ENCODE assay signal across 10 cellular contexts in genomic region chr2:24568492-24568891, GRCh38.
"Had no signal": no experiment of that assay in that cellular context is flagged by ENCODE, and none has a peak within 500 bp of the region (broad histone marks: within the 10 kb centered on the region; RNA-seq: fewer than 3 reads in every experiment).

No MANE protein-coding gene starts in this region.

- H3K27ac Mint-ChIP-seq: activated CD4-positive, alpha-beta memory T cell treated with anti-CD3 and anti-CD28 coated beads, Interleukin-2, amount 10 ng/mL, durations not matched to agents 7 days and 5 days; activated naive CD8-positive, alpha-beta T cell treated with anti-CD3 and anti-CD28 coated beads, Interleukin-2, amount 50 U/mL, for 24 hours; stimulated activated naive CD8-positive, alpha-beta T cell treated with anti-CD3 and anti-CD28 coated beads, Interleukin-15, Interleukin-2, amounts not matched to agents 100 ng/mL and 50 ng/mL, for 24 hours had no signal

- DNase-seq: activated CD4-positive, alpha-beta memory T cell treated with anti-CD3 and anti-CD28 coated beads, Interleukin-2, amount 10 ng/mL, durations not matched to agents 7 days and 5 days; activated gamma-delta T cell treated with Interleukin-2 at 50 U/mL for 16 hours; activated naive CD8-positive, alpha-beta T cell treated with anti-CD3 and anti-CD28 coated beads, Interleukin-2, amount 50 U/mL, for 24 hours; activated T-cell treated with anti-CD3 and anti-CD28 coated beads, Interleukin-2, amount 50 U/mL, for 48 hours; heart left ventricle; left lung; stimulated activated CD4-positive, alpha-beta T cell treated with anti-CD3 and anti-CD28 coated beads, Interleukin-12 subunit alpha, Interleukin-12 subunit beta, amount 100 ng/mL, for 4 hours; T-helper 9 cell; testis had no signal

- H3K27me3 Mint-ChIP-seq: activated CD4-positive, alpha-beta memory T cell treated with anti-CD3 and anti-CD28 coated beads, Interleukin-2, amount 10 ng/mL, durations not matched to agents 7 days and 5 days; activated naive CD8-positive, alpha-beta T cell treated with anti-CD3 and anti-CD28 coated beads, Interleukin-2, amount 50 U/mL, for 24 hours; stimulated activated naive CD8-positive, alpha-beta T cell treated with anti-CD3 and anti-CD28 coated beads, Interleukin-15, Interleukin-2, amounts not matched to agents 100 ng/mL and 50 ng/mL, for 24 hours had no signal

- H3K4me1 Mint-ChIP-seq: activated CD4-positive, alpha-beta memory T cell treated with anti-CD3 and anti-CD28 coated beads, Interleukin-2, amount 10 ng/mL, durations not matched to agents 7 days and 5 days had no signal

- H3K9me3 Mint-ChIP-seq: activated naive CD8-positive, alpha-beta T cell treated with anti-CD3 and anti-CD28 coated beads, Interleukin-2, amount 50 U/mL, for 24 hours; stimulated activated naive CD8-positive, alpha-beta T cell treated with anti-CD3 and anti-CD28 coated beads, Interleukin-15, Interleukin-2, amounts not matched to agents 100 ng/mL and 50 ng/mL, for 24 hours had no signal

- ATAC-seq: activated naive CD8-positive, alpha-beta T cell treated with anti-CD3 and anti-CD28 coated beads, Interleukin-2, amount 50 U/mL, for 24 hours; heart left ventricle; left lung had no signal

- H3K4me3 Mint-ChIP-seq: activated CD4-positive, alpha-beta memory T cell treated with anti-CD3 and anti-CD28 coated beads, Interleukin-2, amount 10 ng/mL, durations not matched to agents 7 days and 5 days; activated naive CD8-positive, alpha-beta T cell treated with anti-CD3 and anti-CD28 coated beads, Interleukin-2, amount 50 U/mL, for 24 hours; stimulated activated naive CD8-positive, alpha-beta T cell treated with anti-CD3 and anti-CD28 coated beads, Interleukin-15, Interleukin-2, amounts not matched to agents 100 ng/mL and 50 ng/mL, for 24 hours had no signal
